ENCODE assay signal across 20 cellular contexts in genomic region chr1:55076356-55076755, GRCh38. TPM values are rescaled to one million over a fixed set of nuclear protein-coding genes. Genes with fewer than 3 reads are reported as not detected.
"Had no signal": no experiment of that assay in that cellular context is flagged by ENCODE, and none has a peak within 500 bp of the region (broad histone marks: within the 10 kb centered on the region; RNA-seq: fewer than 3 reads in every experiment).

No MANE protein-coding gene starts in this region.

- H3K4me1 Mint-ChIP-seq: central memory CD8-positive, alpha-beta T cell; naive B cell had no signal

- ATAC-seq: activated CD8-positive, alpha-beta T cell treated with anti-CD3 and anti-CD28 coated beads, Interleukin-2, amount 10 ng/mL, durations not matched to agents 7 days and 5 days; left lung; T-helper 17 cell had no signal

- H3K4me3 Mint-ChIP-seq: activated CD8-positive, alpha-beta T cell treated with anti-CD3 and anti-CD28 coated beads, Interleukin-2, amount 10 ng/mL, durations not matched to agents 7 days and 5 days; brain; central memory CD8-positive, alpha-beta T cell; naive B cell; T-helper 17 cell; type B pancreatic cell had no signal

- H3K4me3 ChIP-seq: coronary artery, esophagus muscularis mucosa, hepatocyte, left lung, right atrium auricular region, skin epidermis had no signal

- H3K9me3 Mint-ChIP-seq: brain; central memory CD8-positive, alpha-beta T cell; naive B cell; type B pancreatic cell had no signal

- H3K27ac Mint-ChIP-seq: activated CD8-positive, alpha-beta T cell treated with anti-CD3 and anti-CD28 coated beads, Interleukin-2, amount 10 ng/mL, durations not matched to agents 7 days and 5 days; progenitor cell of endocrine pancreas; T-helper 17 cell; type B pancreatic cell had no signal

- DNase-seq: activated CD4-positive, alpha-beta T cell treated with anti-CD3 and anti-CD28 coated beads for 48 hours; activated CD8-positive, alpha-beta T cell treated with anti-CD3 and anti-CD28 coated beads, Interleukin-2, amount 10 ng/mL, durations not matched to agents 7 days and 5 days; activated effector memory CD4-positive, alpha-beta T cell treated with Interleukin-2 at 50 U/mL for 16 hours; left lung; mammary epithelial cell; naive B cell; nucleus accumbens; stimulated activated CD4-positive, alpha-beta T cell treated with anti-CD3 and anti-CD28 coated beads, Interleukin-15, amount 100 ng/mL, for 24 hours; stimulated activated CD4-positive, alpha-beta T cell treated with anti-CD3 and anti-CD28 coated beads, Interleukin-4, amount 100 ng/mL, for 1 hour; stimulated activated naive CD4-positive, alpha-beta T cell treated with Interleukin-2 at 50 U/mL for 16 hours; T-helper 17 cell had no signal

- H3K27me3 Mint-ChIP-seq: brain; central memory CD8-positive, alpha-beta T cell; naive B cell; progenitor cell of endocrine pancreas; T-helper 17 cell; type B pancreatic cell had no signal

RNA-seq across cellular contexts. Expression of gene PCSK9, which starts 37.0 kb away (rescaled TPM):
- total RNA-seq: activated CD8-positive, alpha-beta T cell treated with anti-CD3 and anti-CD28 coated beads, Interleukin-2, amount 10 ng/mL, durations not matched to agents 7 days and 5 days; T-helper 17 cell had no signal
